In genomic region chr5:28408186-28408585, GRCh38 we compare ENCODE assay signal across 18 cellular contexts.
DNase-seq lines count a peak whose midpoint lies in the region; TF ChIP-seq lines count a peak whose summit lies in the region.
"Had no signal": no experiment of that assay in that cellular context is flagged by ENCODE, and none has a peak within 500 bp of the region (broad histone marks: within the 10 kb centered on the region; RNA-seq: fewer than 3 reads in every experiment).

No MANE protein-coding gene starts in this region.

- no peak overlapping the region for H2BK15ac ChIP-seq in neuronal stem cell (ENCODE audit: low read length)

- DNase-seq in HT1080 (ENCODE audit: low read depth) (peak; percentile 93), amniotic stem cell (lab: John Stamatoyannopoulos, UW) (peak; percentile 74), fibroblast of villous mesenchyme (ENCODE audit: low read depth) (peak; percentile 1), smooth muscle cell (lab: John Stamatoyannopoulos, UW; ENCODE audit: unreplicated experiment) (no peak), NCI-H69 (lab: John Stamatoyannopoulos, UW) (no peak), neuronal stem cell (ENCODE audit: low spot score) (no peak), chondrocyte (ENCODE audit: low spot score) (no peak)
- DNase-seq in activated CD4-positive, alpha-beta memory T cell treated with anti-CD3 and anti-CD28 coated beads, Interleukin-2, amount 10 ng/mL, durations not matched to agents 7 days and 5 days, result no peak
- DNase-seq: activated gamma-delta T cell; CD4-positive, alpha-beta T cell; effector memory CD8-positive, alpha-beta T cell; EL; head of caudate nucleus; left colon; naive B cell had no signal

- no peak overlapping the region for H3K27ac Mint-ChIP-seq in activated CD4-positive, alpha-beta memory T cell treated with anti-CD3 and anti-CD28 coated beads, Interleukin-2, amount 10 ng/mL, durations not matched to agents 7 days and 5 days
- no peak overlapping the region for H3K27ac Mint-ChIP-seq in chondrocyte (ENCODE audit: unreplicated experiment)
- H3K27ac Mint-ChIP-seq: CD4-positive, alpha-beta T cell; effector memory CD8-positive, alpha-beta T cell; naive B cell; type B pancreatic cell had no signal

- H3K79me1 ChIP-seq in neuronal stem cell (ENCODE audit: low read depth, low read length), result no peaks in the 10 kb centered on the region

- no peaks in the 10 kb centered on the region for H3K9me3 ChIP-seq in smooth muscle cell (replicated peaks; ENCODE audit: low read depth)
- peaks cover 1 to 53% of the 10 kb centered on the region in 2 donors for H3K9me3 ChIP-seq in neuronal stem cell (replicated peaks in 1 of 2; ENCODE audit: control insufficient read depth in 2 of 2, insufficient read depth in 1 of 2, low read depth in 1 of 2, low read length in 2 of 2)

- no peak overlapping the region for H3K9ac ChIP-seq in smooth muscle cell (ENCODE audit: low read depth)
- no peak overlapping the region for H3K9ac ChIP-seq in neuronal stem cell (ENCODE audit: low read depth, low read length, poor library complexity)

- CTCF ChIA-PET in activated CD4-positive, alpha-beta memory T cell treated with anti-CD3 and anti-CD28 coated beads, Interleukin-2, amount 10 ng/mL, durations not matched to agents 7 days and 5 days (lab: Charles Lee), result no interaction called here

- no peaks in the 10 kb centered on the region for H3K27me3 Mint-ChIP-seq in activated CD4-positive, alpha-beta memory T cell treated with anti-CD3 and anti-CD28 coated beads, Interleukin-2, amount 10 ng/mL, durations not matched to agents 7 days and 5 days
- H3K27me3 Mint-ChIP-seq in chondrocyte (ENCODE audit: low read depth), result no peaks in the 10 kb centered on the region
- H3K27me3 Mint-ChIP-seq: brain; CD4-positive, alpha-beta T cell; effector memory CD8-positive, alpha-beta T cell; naive B cell; type B pancreatic cell had no signal

- no peak overlapping the region for H2AFZ ChIP-seq in smooth muscle cell (ENCODE audit: low read depth)
- H2AFZ ChIP-seq in neuronal stem cell (ENCODE audit: low read length), result no peak overlapping the region

- no peaks in the 10 kb centered on the region for H3K36me3 Mint-ChIP-seq in activated CD4-positive, alpha-beta memory T cell treated with anti-CD3 and anti-CD28 coated beads, Interleukin-2, amount 10 ng/mL, durations not matched to agents 7 days and 5 days (ENCODE audit: low read depth)
- H3K36me3 Mint-ChIP-seq in chondrocyte (ENCODE audit: low read depth), result no peaks in the 10 kb centered on the region
- H3K36me3 Mint-ChIP-seq: brain, naive B cell, type B pancreatic cell had no signal

- no peak overlapping the region for H3K4me3 Mint-ChIP-seq in activated CD4-positive, alpha-beta memory T cell treated with anti-CD3 and anti-CD28 coated beads, Interleukin-2, amount 10 ng/mL, durations not matched to agents 7 days and 5 days
- H3K4me3 Mint-ChIP-seq in chondrocyte (ENCODE audit: unreplicated experiment), result no peak overlapping the region
- H3K4me3 Mint-ChIP-seq: brain; CD4-positive, alpha-beta T cell; effector memory CD8-positive, alpha-beta T cell; naive B cell; type B pancreatic cell had no signal

- H4K20me1 ChIP-seq in smooth muscle cell (ENCODE audit: low read depth), result no peaks in the 10 kb centered on the region

- POLR2A ChIA-PET in activated CD4-positive, alpha-beta memory T cell treated with anti-CD3 and anti-CD28 coated beads, Interleukin-2, amount 10 ng/mL, durations not matched to agents 7 days and 5 days (lab: Charles Lee), result no interaction called here

- no peaks in the 10 kb centered on the region for H3F3A ChIP-seq in smooth muscle cell (ENCODE audit: low read depth)

- H2BK120ac ChIP-seq in neuronal stem cell (ENCODE audit: low read depth, low read length), result no peak overlapping the region

- TF ChIP-seq CTCF in fibroblast of villous mesenchyme (IDR thresholded peaks at IDR 0.05; ENCODE audit: insufficient read depth, low read depth, low read length) (no peak), smooth muscle cell (IDR thresholded peaks at IDR 0.05; ENCODE audit: borderline replicate concordance, insufficient read depth, poor library complexity, severe bottlenecking) (no peak), chondrocyte (IDR thresholded peaks at IDR 0.05) (no peak)

- H3K4me1 Mint-ChIP-seq in activated CD4-positive, alpha-beta memory T cell treated with anti-CD3 and anti-CD28 coated beads, Interleukin-2, amount 10 ng/mL, durations not matched to agents 7 days and 5 days, result no peaks in the 10 kb centered on the region
- peaks cover 13% of the 10 kb centered on the region for H3K4me1 Mint-ChIP-seq in chondrocyte (ENCODE audit: low read depth)
- H3K4me1 Mint-ChIP-seq: naive B cell had no signal

- H3K27me3 ChIP-seq in smooth muscle cell (ENCODE audit: low read depth) (no peaks in the 10 kb centered on the region), neuronal stem cell (ENCODE audit: control insufficient read depth in 3 of 3, insufficient read depth in 3 of 3, low read depth in 1 of 3, low read length in 3 of 3) (no peaks in the 10 kb centered on the region)

- no peak overlapping the region for H3K4me3 ChIP-seq in fibroblast of villous mesenchyme (ENCODE audit: low read depth, low read length)
- H3K4me3 ChIP-seq in smooth muscle cell, result no peak overlapping the region
- H3K4me3 ChIP-seq in neuronal stem cell (ENCODE audit: low read length in 2 of 2), result no peak overlapping the region
- H3K4me3 ChIP-seq: SK-N-MC had no signal

- H4K8ac ChIP-seq in neuronal stem cell (ENCODE audit: low read depth, low read length), result no peak overlapping the region

- no peak overlapping the region for H2AK5ac ChIP-seq in neuronal stem cell (ENCODE audit: low read depth, low read length)

- H2BK5ac ChIP-seq in neuronal stem cell (ENCODE audit: low read length), result no peak overlapping the region

- H3K27ac ChIP-seq in smooth muscle cell (ENCODE audit: low read depth) (peak overlapping the region; percentile 75), neuronal stem cell (replicated peaks; ENCODE audit: low read length) (no peak overlapping the region)
- H3K27ac ChIP-seq: SK-N-MC had no signal

- H3K79me2 ChIP-seq in smooth muscle cell (ENCODE audit: low read depth), result no peaks in the 10 kb centered on the region

- no peak overlapping the region for H3K14ac ChIP-seq in neuronal stem cell (ENCODE audit: low read length)

- no peak overlapping the region for H3K23ac ChIP-seq in neuronal stem cell (ENCODE audit: low read depth, low read length, poor library complexity)

- H3K4me2 ChIP-seq in smooth muscle cell (peak overlapping the region; percentile 25), neuronal stem cell (ENCODE audit: insufficient read depth, low read length, poor library complexity, severe bottlenecking) (no peak overlapping the region)

- H3K18ac ChIP-seq in neuronal stem cell (ENCODE audit: low read length), result no peak overlapping the region

- H3K4ac ChIP-seq in neuronal stem cell (ENCODE audit: low read length), result no peak overlapping the region

- H3K9me3 Mint-ChIP-seq in activated CD4-positive, alpha-beta memory T cell treated with anti-CD3 and anti-CD28 coated beads, Interleukin-2, amount 10 ng/mL, durations not matched to agents 7 days and 5 days, result peaks cover 10% of the 10 kb centered on the region
- no peaks in the 10 kb centered on the region for H3K9me3 Mint-ChIP-seq in chondrocyte (ENCODE audit: low read depth)

- WGBS in smooth muscle cell (ENCODE audit: low lambda C conversion rate), result 30% methylated on average over 3 of the region's 3 CpGs
- no CpG with 5 or more reads among the region's 3 CpGs for WGBS in neuronal stem cell (ENCODE audit: extremely low coverage in 2 of 2, insufficient read length in 2 of 2, insufficient replicate concordance in 1 of 2), 2 donors

- H3K4me1 ChIP-seq in smooth muscle cell (ENCODE audit: low read depth), result peaks cover 5% of the 10 kb centered on the region
- H3K4me1 ChIP-seq in neuronal stem cell (ENCODE audit: control insufficient read depth in 2 of 2, insufficient read depth in 1 of 2, low read depth in 1 of 2, low read length in 2 of 2), result peaks cover 12 to 13% of the 10 kb centered on the region in 2 donors

- no peak overlapping the region for H4K91ac ChIP-seq in neuronal stem cell (ENCODE audit: low read depth, low read length, poor library complexity)

- no peaks in the 10 kb centered on the region for H3K36me3 ChIP-seq in smooth muscle cell (ENCODE audit: low read depth)
- no peaks in the 10 kb centered on the region for H3K36me3 ChIP-seq in neuronal stem cell (replicated peaks in 1 of 2; ENCODE audit: control insufficient read depth in 2 of 2, insufficient read depth in 2 of 2, low read length in 2 of 2)

- H2BK12ac ChIP-seq in neuronal stem cell (ENCODE audit: low read length), result no peak overlapping the region

Comparison
In these comparisons a context has a peak if more than half of its experiments do, and no peak if none do; other contexts are left out.
1. DNase-seq: peak in HT1080 (single experiment), amniotic stem cell (single experiment) and fibroblast of villous mesenchyme (single experiment); none in smooth muscle cell (single experiment), activated CD4-positive, alpha-beta memory T cell treated with anti-CD3 and anti-CD28 coated beads, Interleukin-2, amount 10 ng/mL, durations not matched to agents 7 days and 5 days (single experiment), NCI-H69 (single experiment), neuronal stem cell (single experiment) and chondrocyte (single experiment).